Comparison of ENCODE assay signal across 1 cellular context in the genomic region with DNA sequence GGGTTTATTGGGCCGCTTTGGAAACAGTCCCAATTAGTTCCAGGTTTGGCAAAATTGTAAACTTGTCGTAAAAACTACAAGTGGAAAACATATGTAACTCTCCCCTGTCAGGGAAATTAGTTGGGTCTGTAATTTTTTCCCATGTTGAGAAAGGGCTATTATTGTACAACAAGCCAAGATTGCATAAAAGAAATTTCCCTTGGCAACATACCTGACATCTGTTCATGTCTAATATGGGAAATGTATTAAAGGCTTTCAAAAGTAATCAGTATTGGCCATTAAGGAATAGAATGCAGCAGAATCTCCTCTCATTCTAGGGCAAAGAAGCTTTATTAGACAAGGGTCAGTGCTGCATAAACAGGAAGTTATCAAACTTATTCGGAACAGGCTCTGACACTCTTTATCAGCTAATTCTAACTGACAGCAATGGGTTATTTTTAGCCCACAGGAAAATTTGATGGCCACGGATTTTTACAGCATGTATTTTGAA.
TF ChIP-seq lines count a peak whose summit lies in the region.

No MANE protein-coding gene starts in this region.

TF ChIP-seq in HEK293, 187 proteins besides CTCF, POLR2A, EP300 and RAD21 (continued from another document):
- TF ChIP-seq, protein P1, sequence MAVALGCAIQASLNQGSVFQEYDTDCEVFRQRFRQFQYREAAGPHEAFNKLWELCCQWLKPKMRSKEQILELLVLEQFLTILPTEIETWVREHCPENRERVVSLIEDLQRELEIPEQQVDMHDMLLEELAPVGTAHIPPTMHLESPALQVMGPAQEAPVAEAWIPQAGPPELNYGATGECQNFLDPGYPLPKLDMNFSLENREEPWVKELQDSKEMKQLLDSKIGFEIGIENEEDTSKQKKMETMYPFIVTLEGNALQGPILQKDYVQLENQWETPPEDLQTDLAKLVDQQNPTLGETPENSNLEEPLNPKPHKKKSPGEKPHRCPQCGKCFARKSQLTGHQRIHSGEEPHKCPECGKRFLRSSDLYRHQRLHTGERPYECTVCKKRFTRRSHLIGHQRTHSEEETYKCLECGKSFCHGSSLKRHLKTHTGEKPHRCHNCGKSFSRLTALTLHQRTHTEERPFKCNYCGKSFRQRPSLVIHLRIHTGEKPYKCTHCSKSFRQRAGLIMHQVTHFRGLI (tag by site-specific recombination; IDR thresholded peaks at IDR 0.05), result no peak
- TF ChIP-seq FEZF1 (tag by site-specific recombination; IDR thresholded peaks at IDR 0.05) (peak; percentile 37; the same call in 1 of the 2 replicates), ZNF621 (tag by site-specific recombination; IDR thresholded peaks at IDR 0.05) (no peak)
